ENCODE assay signal across 1 cellular context in the genomic region with DNA sequence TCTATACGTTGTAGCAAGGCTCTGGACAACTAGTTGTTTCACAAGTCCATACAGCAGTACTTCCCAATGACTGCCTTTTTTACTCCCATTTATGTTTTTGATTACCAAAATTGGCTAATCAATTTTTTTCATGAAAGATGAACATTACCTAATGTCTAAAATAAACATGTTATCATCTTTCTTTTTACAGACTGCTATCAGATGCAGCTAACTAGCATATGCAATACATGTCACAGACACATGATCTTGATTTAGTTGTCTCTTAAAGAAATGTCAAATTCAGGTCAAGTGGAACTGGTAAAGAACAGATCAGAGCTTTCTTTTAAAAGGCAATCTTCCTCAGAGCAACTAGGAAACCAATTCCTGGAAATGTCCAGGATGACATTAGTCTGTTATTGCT.
TF ChIP-seq lines count a peak whose summit lies in the region.

No MANE protein-coding gene starts in this region.

TF ChIP-seq in HepG2, 621 proteins besides CTCF, POLR2A, EP300 and RAD21:
- TF ChIP-seq ZNF781 (CRISPR knock-in tag; IDR thresholded peaks at IDR 0.05; ENCODE audit: borderline replicate concordance, not compliant biosample characterization) (no peak), PPARG (CRISPR knock-in tag; conservative IDR thresholded peaks at IDR 0.05) (0 out of 2 replicates have a peak, but pooled peaks have one; percentile 2)
